Comparison of ENCODE assay signal across 10 cellular contexts in the genomic region with DNA sequence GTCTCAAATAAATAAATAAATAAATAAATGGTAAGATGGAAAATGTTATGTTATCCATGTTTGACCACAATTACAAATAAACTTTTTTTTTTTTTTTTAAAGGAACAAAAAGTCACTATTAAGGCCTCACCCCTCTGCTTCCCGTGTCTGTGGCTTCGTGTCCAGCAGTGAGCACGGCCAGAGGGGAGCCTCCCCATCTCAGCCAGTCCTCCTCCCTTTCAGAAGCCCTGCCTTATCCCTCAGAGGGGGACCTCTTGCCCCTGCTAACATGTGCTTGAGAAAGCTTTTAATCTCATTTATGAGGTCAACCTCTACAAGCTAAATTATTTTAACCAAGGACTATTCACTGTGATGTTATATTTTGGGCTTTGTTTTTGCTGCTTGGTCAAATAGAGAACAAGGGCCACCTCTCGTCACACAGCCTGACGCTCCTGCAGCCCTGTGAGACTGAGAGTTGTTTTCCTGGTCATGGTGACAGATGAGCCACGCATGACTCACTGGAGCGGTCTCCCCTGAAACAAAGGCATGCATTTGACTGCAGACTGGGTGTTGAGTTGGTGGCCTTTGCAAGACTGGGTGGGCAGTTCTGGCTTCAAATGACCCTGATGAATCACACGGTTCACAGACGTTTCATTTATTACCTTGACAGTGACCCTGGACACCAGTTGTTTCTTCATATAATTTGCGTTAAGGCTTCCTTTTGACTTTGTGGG.
DNase-seq lines count a peak whose midpoint lies in the region; ATAC-seq, FAIRE-seq and TF ChIP-seq lines count a peak whose summit lies in the region.
"Had no signal": no experiment of that assay in that cellular context is flagged by ENCODE, and none has a peak within 500 bp of the region (broad histone marks: within the 10 kb centered on the region; RNA-seq: fewer than 3 reads in every experiment).

No MANE protein-coding gene starts in this region.

- H4K5ac ChIP-seq in H9 (ENCODE audit: insufficient read length, low read depth, low read length) = no peak overlapping the region

- H3K27me3 Mint-ChIP-seq in H9 (ENCODE audit: low read depth) = no peaks in the 10 kb centered on the region

- no peak overlapping the region for H3K9ac ChIP-seq in H9 (ENCODE audit: extremely low read depth, insufficient read length, low read length)

- H3K4me1 Mint-ChIP-seq in H9 = peaks cover 30 to 34% of the 10 kb centered on the region in 2 experiments

- no peaks in the 10 kb centered on the region for H3K27me3 ChIP-seq in H9 (ENCODE audit: insufficient read depth, low read length)
- H3K27me3 ChIP-seq in right atrium auricular region = no peaks in the 10 kb centered on the region

- FAIRE-seq in endometrium (lab: Jason Lieb, UNC) = peak; percentile 48

- no peak overlapping the region for H2BK5ac ChIP-seq in H9 (ENCODE audit: insufficient read length, low read length)

- no peak overlapping the region for H3K4me3 Mint-ChIP-seq in H9
- H3K4me3 Mint-ChIP-seq: stimulated activated naive B cell treated with anti-CD40 and anti-IgM and Interleukin-4, amounts not matched to agents 10 μg/mL and 1 μg/mL and 100 μg/mL, for 72 hours had no signal

- no peaks in the 10 kb centered on the region for H3K79me2 ChIP-seq in H9 (ENCODE audit: insufficient read depth, low read length)

- no peak overlapping the region for H3K4me2 ChIP-seq in H9 (ENCODE audit: insufficient read depth, insufficient read length, low read length)

- no peak overlapping the region for H4K91ac ChIP-seq in H9 (ENCODE audit: insufficient read length, low read depth, low read length)

- peaks cover 4 to 14% (median 9%) of the 10 kb centered on the region in 3 experiments; a peak in 5 of 7 replicates for H3K36me3 Mint-ChIP-seq in H9 (ENCODE audit: insufficient read depth in 1 of 3, low read depth in 3 of 3)
- H3K36me3 Mint-ChIP-seq: stimulated activated naive B cell treated with anti-CD40 and anti-IgM and Interleukin-4, amounts not matched to agents 10 μg/mL and 1 μg/mL and 100 μg/mL, for 72 hours had no signal

- no peak overlapping the region for H3K23ac ChIP-seq in H9 (ENCODE audit: insufficient read length, low read depth, low read length)

- H3K14ac ChIP-seq in H9 (ENCODE audit: insufficient read depth, low read length) = peak overlapping the region; percentile 73; the same call in 1 of the 2 replicates

- H2BK120ac ChIP-seq in H9 (ENCODE audit: low read depth, low read length, poor library complexity, severe bottlenecking) = no peak overlapping the region

- no peak overlapping the region for H2BK15ac ChIP-seq in H9 (ENCODE audit: low read depth, low read length)

- TF ChIP-seq CTCF in H9 (conservative IDR thresholded peaks at IDR 0.05) (no peak), right atrium auricular region (IDR thresholded peaks at IDR 0.05) (no peak)

- H3K9me3 ChIP-seq in H9 (ENCODE audit: control insufficient read depth, low read depth, low read length) = no peaks in the 10 kb centered on the region
- H3K9me3 ChIP-seq in right atrium auricular region = no peaks in the 10 kb centered on the region

- H3K79me1 ChIP-seq in H9 (ENCODE audit: insufficient read depth, low read depth, low read length, poor library complexity, severe bottlenecking) = no peaks in the 10 kb centered on the region

- WGBS in H9 (ENCODE audit: extremely low coverage, insufficient read length, low lambda C conversion rate) = no CpG with 5 or more reads among the region's 10 CpGs

- peak overlapping the region; percentile 67 to 81 (median 69); a peak in 4 of 7 replicates for H3K27ac Mint-ChIP-seq in H9
- H3K27ac Mint-ChIP-seq: stimulated activated naive B cell treated with anti-CD40 and anti-IgM and Interleukin-4, amounts not matched to agents 10 μg/mL and 1 μg/mL and 100 μg/mL, for 72 hours had no signal

- DNase-seq in H9 (peak; percentile 43), RPMI7951 (ENCODE audit: low read depth) (peak; percentile 95), right atrium auricular region (ENCODE audit: low spot score) (no peak)
- DNase-seq in stimulated activated CD4-positive, alpha-beta T cell treated with anti-CD3 and anti-CD28 coated beads, Interleukin-4, amount 100 ng/mL, for 24 hours = peak; percentile 77
- DNase-seq: stimulated activated naive B cell treated with anti-CD40 and anti-IgM and Interleukin-4, amounts not matched to agents 10 μg/mL and 1 μg/mL and 100 μg/mL, for 72 hours had no signal

- H2BK12ac ChIP-seq in H9 (ENCODE audit: insufficient read length, low read depth, low read length) = no peak overlapping the region

- no peak overlapping the region for H3K4me3 ChIP-seq in right atrium auricular region

- no peak overlapping the region for H2BK20ac ChIP-seq in H9 (ENCODE audit: low read depth, low read length, poor library complexity, severe bottlenecking)

- no peak overlapping the region for H4K8ac ChIP-seq in H9 (replicated peaks; ENCODE audit: insufficient read length, low read depth, low read length)

- H3K4me1 ChIP-seq in H9 (ENCODE audit: insufficient read depth, low read length) = peaks cover 4% of the 10 kb centered on the region; the same call in 1 of the 2 replicates
- peaks cover 0 to 2% of the 10 kb centered on the region in 2 donors for H3K4me1 ChIP-seq in right atrium auricular region

- no peak overlapping the region for H3K18ac ChIP-seq in H9 (ENCODE audit: insufficient read length, low read depth, low read length)

- no peaks in the 10 kb centered on the region for H3K36me3 ChIP-seq in right atrium auricular region

- H3K56ac ChIP-seq in H9 (ENCODE audit: insufficient read length, low read depth, low read length) = no peak overlapping the region

- H3T11ph ChIP-seq in H9 (ENCODE audit: low read length) = no peak overlapping the region

- no peak overlapping the region for H2AFZ ChIP-seq in H9 (ENCODE audit: low read length)

- ATAC-seq in HG03469 (IDR thresholded peaks at IDR 0.05; ENCODE audit: unreplicated experiment) = no peak
- no peak for ATAC-seq in GM21360 (IDR thresholded peaks at IDR 0.05; ENCODE audit: unreplicated experiment)
- no peak for ATAC-seq in GM21576 (IDR thresholded peaks at IDR 0.05; ENCODE audit: unreplicated experiment)

- H2AK5ac ChIP-seq in H9 (ENCODE audit: insufficient read length, low read length) = no peak overlapping the region

- no peak overlapping the region for H3K27ac ChIP-seq in H9 (ENCODE audit: insufficient read length, low read depth, low read length)
- H3K27ac ChIP-seq in right atrium auricular region = no peak overlapping the region
- H3K27ac ChIP-seq: HL-60 had no signal

- H3K23me2 ChIP-seq in H9 (ENCODE audit: insufficient read length, low read depth, low read length, poor library complexity, severe bottlenecking) = no peaks in the 10 kb centered on the region

- no peaks in the 10 kb centered on the region for H4K20me1 ChIP-seq in H9 (ENCODE audit: control insufficient read depth, insufficient read depth, insufficient read length)

- no peaks in the 10 kb centered on the region for H3K9me3 Mint-ChIP-seq in H9
- H3K9me3 Mint-ChIP-seq: stimulated activated naive B cell treated with anti-CD40 and anti-IgM and Interleukin-4, amounts not matched to agents 10 μg/mL and 1 μg/mL and 100 μg/mL, for 72 hours had no signal

- no peak overlapping the region for H3K4ac ChIP-seq in H9 (ENCODE audit: low read depth, low read length)
